ENCODE assay signal across 15 cellular contexts in the genomic region with DNA sequence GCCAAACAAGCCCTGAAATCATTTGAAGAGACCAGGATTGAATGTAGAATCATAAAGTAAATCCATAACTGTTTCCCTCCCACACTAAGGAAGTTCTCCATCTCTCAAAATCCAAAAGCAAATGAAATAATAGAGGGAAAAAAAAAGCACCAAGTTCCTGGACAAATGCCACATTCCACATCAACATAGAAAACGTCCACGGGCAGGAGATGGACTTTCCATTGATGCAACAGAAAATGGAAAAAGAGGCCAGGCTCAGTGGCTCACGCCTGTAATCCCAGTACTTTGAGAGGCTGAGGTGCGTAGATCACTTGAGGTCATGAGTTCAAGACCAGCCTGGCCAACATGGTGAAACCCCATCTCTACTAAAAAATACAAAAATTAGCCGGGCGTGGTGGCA. TPM values are rescaled to one million over a fixed set of nuclear protein-coding genes. Genes with fewer than 3 reads are reported as not detected.
DNase-seq lines count a peak whose midpoint lies in the region; ATAC-seq and TF ChIP-seq lines count a peak whose summit lies in the region.
"Had no signal": no experiment of that assay in that cellular context is flagged by ENCODE, and none has a peak within 500 bp of the region (broad histone marks: within the 10 kb centered on the region; RNA-seq: fewer than 3 reads in every experiment).

No MANE protein-coding gene starts in this region.

- TF ChIP-seq POLR2A in Peyer's patch (IDR thresholded peaks at IDR 0.05) = no peak

- no peak for ATAC-seq in thoracic aorta (ENCODE audit: insufficient number of reproducible peaks, low FRiP score, low read depth)
- ATAC-seq: GM23338 had no signal

- H3K4me1 Mint-ChIP-seq in mesothelial cell of epicardium = peaks cover 15% of the 10 kb centered on the region
- H3K4me1 Mint-ChIP-seq: CD4-positive, CD25-positive, alpha-beta regulatory T cell; CD8-positive, alpha-beta memory T cell; GM23338 had no signal

- no peaks in the 10 kb centered on the region for H3K27me3 Mint-ChIP-seq in mesothelial cell of epicardium (ENCODE audit: low read depth)
- H3K27me3 Mint-ChIP-seq: CD4-positive, CD25-positive, alpha-beta regulatory T cell had no signal

- peak overlapping the region; percentile 69 for H3K27ac Mint-ChIP-seq in mesothelial cell of epicardium
- H3K27ac Mint-ChIP-seq: CD4-positive, CD25-positive, alpha-beta regulatory T cell; CD8-positive, alpha-beta memory T cell; GM23338 had no signal

- H3K27ac ChIP-seq in thoracic aorta = peak overlapping the region; percentile 18 to 67
- no peak overlapping the region for H3K27ac ChIP-seq in Peyer's patch
- H3K27ac ChIP-seq: HL-60 had no signal

- H3K36me3 Mint-ChIP-seq in mesothelial cell of epicardium = peaks cover 10% of the 10 kb centered on the region
- H3K36me3 Mint-ChIP-seq: CD4-positive, CD25-positive, alpha-beta regulatory T cell had no signal

- CTCF ChIA-PET in GM10248 (lab: Yijun Ruan, JAX) = no interaction called here

- H3K27me3 ChIP-seq in thoracic aorta (replicated peaks; ENCODE audit: insufficient read depth) = no peaks in the 10 kb centered on the region
- H3K27me3 ChIP-seq in Peyer's patch = no peaks in the 10 kb centered on the region
- H3K27me3 ChIP-seq: BE2C had no signal

- H3K4me1 ChIP-seq in thoracic aorta (ENCODE audit: control insufficient read depth in 1 of 2, low read depth in 2 of 2) (peaks cover 12 to 24% of the 10 kb centered on the region in 2 donors), Peyer's patch (no peaks in the 10 kb centered on the region)
- H3K4me1 ChIP-seq: BE2C had no signal

- POLR2A ChIA-PET in GM10248 (lab: Yijun Ruan, JAX) = no interaction called here

- H3K9me3 ChIP-seq in thoracic aorta (peaks cover 2% of the 10 kb centered on the region), Peyer's patch (no peaks in the 10 kb centered on the region)
- H3K9me3 ChIP-seq: BE2C had no signal

- TF ChIP-seq CTCF in mesothelial cell of epicardium (IDR thresholded peaks at IDR 0.05; ENCODE audit: unreplicated experiment) (no peak), thoracic aorta (IDR thresholded peaks at IDR 0.05) (no peak), GM10248 (IDR thresholded peaks at IDR 0.05; ENCODE audit: control extremely low read depth, extremely low read depth, low read depth, missing control alignments) (no peak), Peyer's patch (IDR thresholded peaks at IDR 0.05) (no peak)

- H3K36me3 ChIP-seq in thoracic aorta = no peaks in the 10 kb centered on the region
- no peaks in the 10 kb centered on the region for H3K36me3 ChIP-seq in Peyer's patch
- H3K36me3 ChIP-seq: BE2C had no signal

- peaks cover 10% of the 10 kb centered on the region for H3K9me3 Mint-ChIP-seq in mesothelial cell of epicardium

- H3K4me3 Mint-ChIP-seq in mesothelial cell of epicardium = no peak overlapping the region
- H3K4me3 Mint-ChIP-seq: CD4-positive, CD25-positive, alpha-beta regulatory T cell; CD8-positive, alpha-beta memory T cell; GM23338 had no signal

- H3K4me3 ChIP-seq in thoracic aorta = no peak overlapping the region
- no peak overlapping the region for H3K4me3 ChIP-seq in Peyer's patch
- H3K4me3 ChIP-seq: GM23338 had no signal

- DNase-seq in dermis microvascular lymphatic vessel endothelial cell (ENCODE audit: low read depth in 2 of 2) = peak; percentile 16 to 65
- DNase-seq in mesothelial cell of epicardium (ENCODE audit: low spot score in 2 of 2, unreplicated experiment in 2 of 2) = no peak
- no peak for DNase-seq in thoracic aorta (ENCODE audit: low spot score)
- DNase-seq in GM10248 (ENCODE audit: extremely low spot score) = no peak
- DNase-seq in Peyer's patch = no peak
- DNase-seq in DMS 273 treated with DMSO at 0.1 percent for 48 hours (lab: John Stamatoyannopoulos, UW) = no peak
- DNase-seq: ACHN; BE2C; C1 segment of cervical spinal cord; CD4-positive, CD25-positive, alpha-beta regulatory T cell; CD8-positive, alpha-beta memory T cell; COR-L47; HCEC 1CT had no signal

RNA-seq across cellular contexts. Expression of gene INSR, which starts 56.1 kb away (rescaled TPM):
- total RNA-seq in dermis microvascular lymphatic vessel endothelial cell (38.3 and 65.6 TPM in 2 replicates), mesothelial cell of epicardium (42.3 to 46.5 TPM (median 44.7 TPM) in 3 replicates), thoracic aorta (100 to 1,000 TPM; 102 to 116 TPM), Peyer's patch (100 to 1,000 TPM; 125 to 191 (median 167) TPM)

Comparison
In these comparisons a context has a peak if more than half of its experiments do, and no peak if none do; other contexts are left out.
1. DNase-seq: peak in dermis microvascular lymphatic vessel endothelial cell (2 of 2); none in mesothelial cell of epicardium (0 of 2), thoracic aorta (single experiment), GM10248 (single experiment), Peyer's patch (0 of 3) and DMS 273 treated with DMSO at 0.1 percent for 48 hours (single experiment).
2. H3K27ac ChIP-seq: peak in thoracic aorta (2 of 2); none in Peyer's patch (0 of 4).